ENCODE assay signal across 8 cellular contexts in genomic region chr2:32010670-32011565, GRCh38. TPM values are rescaled to one million over a fixed set of nuclear protein-coding genes. Genes with fewer than 3 reads are reported as not detected.
DNase-seq lines count a peak whose midpoint lies in the region; ATAC-seq and TF ChIP-seq lines count a peak whose summit lies in the region.

TSS of gene MEMO1 (minus strand) at chr2:32011008. CDS start at chr2:32010247, 761 bp downstream.

- no peak within 1 kb of the TSS for H3K4ac ChIP-seq in H9 (ENCODE audit: low read depth, low read length)

- WGBS in H9 (ENCODE audit: extremely low coverage, insufficient read length, low lambda C conversion rate) = no CpG with 5 or more reads among the region's 58 CpGs

- no peaks in the 10 kb centered on the region for H3K4me1 ChIP-seq in H9 (ENCODE audit: insufficient read depth, low read length)

- no peak within 1 kb of the TSS for H4K91ac ChIP-seq in H9 (ENCODE audit: insufficient read length, low read depth, low read length)

- H3K4me3 Mint-ChIP-seq in H9 = peak within 1 kb of the TSS; percentile 88 to 93
- H3K4me3 Mint-ChIP-seq in natural killer cell treated with Interleukin-12 subunit alpha and Interleukin-12 subunit beta and Interleukin-15 and Interleukin-18, amount 100 ng/mL, for 72 hours = peak within 1 kb of the TSS; percentile 87

- peak within 1 kb of the TSS; percentile 99 for H3K27ac Mint-ChIP-seq in H9
- H3K27ac Mint-ChIP-seq in natural killer cell treated with Interleukin-12 subunit alpha and Interleukin-12 subunit beta and Interleukin-15 and Interleukin-18, amount 100 ng/mL, for 72 hours = peak within 1 kb of the TSS; percentile 93 to 96

- H2BK20ac ChIP-seq in H9 (ENCODE audit: low read depth, low read length, poor library complexity, severe bottlenecking) = no peak within 1 kb of the TSS

- H3K27me3 ChIP-seq in H9 (ENCODE audit: insufficient read depth, low read length) = no peaks in the 10 kb centered on the region

- no peak within 1 kb of the TSS for H3T11ph ChIP-seq in H9 (ENCODE audit: low read length)

- TF ChIP-seq CTCF in H9 (conservative IDR thresholded peaks at IDR 0.05) = no peak; the same call in 2 of the 3 replicates
- no peak for TF ChIP-seq CTCF in fibroblast of pulmonary artery (IDR thresholded peaks at IDR 0.05; ENCODE audit: low read length, missing control alignments)

- H2AK5ac ChIP-seq in H9 (ENCODE audit: insufficient read length, low read length) = no peak within 1 kb of the TSS

- peak; percentile 81 to 85 for ATAC-seq in natural killer cell treated with Interleukin-12 subunit alpha and Interleukin-12 subunit beta and Interleukin-15 and Interleukin-18, amount 100 ng/mL, for 72 hours

- no peak within 1 kb of the TSS for H3K56ac ChIP-seq in H9 (ENCODE audit: insufficient read length, low read depth, low read length)

- peak within 1 kb of the TSS; percentile 42 for H3K27ac ChIP-seq in H9 (ENCODE audit: insufficient read length, low read depth, low read length)

- H2BK5ac ChIP-seq in H9 (ENCODE audit: insufficient read length, low read length) = no peak within 1 kb of the TSS

- H3K23me2 ChIP-seq in H9 (ENCODE audit: insufficient read length, low read depth, low read length, poor library complexity, severe bottlenecking) = peaks cover 8% of the 10 kb centered on the region

- no peak within 1 kb of the TSS for H3K23ac ChIP-seq in H9 (ENCODE audit: insufficient read length, low read depth, low read length)

- peak within 1 kb of the TSS; percentile 85 for H3K4me3 ChIP-seq in fibroblast of pulmonary artery (replicated peaks; ENCODE audit: low read depth, low read length)

- peaks cover 6 to 17% (median 15%) of the 10 kb centered on the region in 3 experiments for H3K36me3 Mint-ChIP-seq in H9 (ENCODE audit: insufficient read depth in 1 of 3, low read depth in 3 of 3)
- H3K36me3 Mint-ChIP-seq in natural killer cell treated with Interleukin-12 subunit alpha and Interleukin-12 subunit beta and Interleukin-15 and Interleukin-18, amount 100 ng/mL, for 72 hours = no peaks in the 10 kb centered on the region

- peak within 1 kb of the TSS; percentile 16 for H3K18ac ChIP-seq in H9 (ENCODE audit: insufficient read length, low read depth, low read length)

- in situ Hi-C loops in G401 (cut with HindIII; ENCODE audit: low sequenced_read_pairs) = no loop called here

- H2AFZ ChIP-seq in H9 (ENCODE audit: low read length) = no peak within 1 kb of the TSS

- H3K9me3 Mint-ChIP-seq in H9 = no peaks in the 10 kb centered on the region
- H3K9me3 Mint-ChIP-seq in natural killer cell treated with Interleukin-12 subunit alpha and Interleukin-12 subunit beta and Interleukin-15 and Interleukin-18, amount 100 ng/mL, for 72 hours = no peaks in the 10 kb centered on the region

- peaks cover 26 to 34% of the 10 kb centered on the region in 2 experiments for H3K4me1 Mint-ChIP-seq in H9
- H3K4me1 Mint-ChIP-seq in natural killer cell treated with Interleukin-12 subunit alpha and Interleukin-12 subunit beta and Interleukin-15 and Interleukin-18, amount 100 ng/mL, for 72 hours (ENCODE audit: low read depth in 2 of 2) = peaks cover 31 to 44% of the 10 kb centered on the region in 2 donors

- peaks cover 18% of the 10 kb centered on the region; the same call in 1 of the 2 replicates for H3K79me2 ChIP-seq in H9 (ENCODE audit: insufficient read depth, low read length)

- H3K4me2 ChIP-seq in H9 (ENCODE audit: insufficient read depth, insufficient read length, low read length) = peak within 1 kb of the TSS; percentile 83

- no peak within 1 kb of the TSS for H2BK12ac ChIP-seq in H9 (ENCODE audit: insufficient read length, low read depth, low read length)

- H3K9me3 ChIP-seq in H9 (ENCODE audit: control insufficient read depth, low read depth, low read length) = no peaks in the 10 kb centered on the region

- H3K9ac ChIP-seq in H9 (ENCODE audit: extremely low read depth, insufficient read length, low read length) = peak within 1 kb of the TSS; percentile 26

- no peak within 1 kb of the TSS for H4K8ac ChIP-seq in H9 (replicated peaks; ENCODE audit: insufficient read length, low read depth, low read length)

- no peak within 1 kb of the TSS for H4K5ac ChIP-seq in H9 (ENCODE audit: insufficient read length, low read depth, low read length)

- H2BK15ac ChIP-seq in H9 (ENCODE audit: low read depth, low read length) = no peak within 1 kb of the TSS

- no peaks in the 10 kb centered on the region for H4K20me1 ChIP-seq in H9 (ENCODE audit: control insufficient read depth, insufficient read depth, insufficient read length)

- no peaks in the 10 kb centered on the region for H3K27me3 Mint-ChIP-seq in H9 (ENCODE audit: low read depth)
- no peaks in the 10 kb centered on the region for H3K27me3 Mint-ChIP-seq in natural killer cell treated with Interleukin-12 subunit alpha and Interleukin-12 subunit beta and Interleukin-15 and Interleukin-18, amount 100 ng/mL, for 72 hours

- H3K79me1 ChIP-seq in H9 (ENCODE audit: insufficient read depth, low read depth, low read length, poor library complexity, severe bottlenecking) = peaks cover 3% of the 10 kb centered on the region

- no peak within 1 kb of the TSS for H2BK120ac ChIP-seq in H9 (ENCODE audit: low read depth, low read length, poor library complexity, severe bottlenecking)

- DNase-seq in G401 (ENCODE audit: low spot score) = peak; percentile 89
- peak; percentile 93 for DNase-seq in H9
- DNase-seq in M059J (ENCODE audit: low read depth) = peak; percentile 91
- peak; percentile 86 for DNase-seq in activated T-helper 9 cell treated with anti-CD3 and anti-CD28 coated beads, Interleukin-2, amount 50 U/mL, for 16 hours (ENCODE audit: low read depth)
- DNase-seq in fibroblast of pulmonary artery (ENCODE audit: low read depth) = peak; percentile 94
- peak; percentile 93 for DNase-seq in natural killer cell treated with Interleukin-12 subunit alpha and Interleukin-12 subunit beta and Interleukin-15 and Interleukin-18, amount 100 ng/mL, for 72 hours (ENCODE audit: low spot score)
- DNase-seq in stimulated activated naive CD4-positive, alpha-beta T cell treated with Interleukin-2 at 50 U/mL for 16 hours (lab: John Stamatoyannopoulos, UW) = peak; percentile 93

- H3K14ac ChIP-seq in H9 (ENCODE audit: insufficient read depth, low read length) = peak within 1 kb of the TSS; percentile 80

- TF ChIP-seq POLR2A in Raji (IDR thresholded peaks at IDR 0.05; ENCODE audit: insufficient read depth, low read depth, low read length) = peak; percentile 99

RNA-seq across cellular contexts. Expression of gene MEMO1, which starts in this region (rescaled TPM):
- total RNA-seq in G401 (2014; rRNA removed; shearing (Covaris generic)) = 83.6 and 102 TPM in 2 replicates
- 48.8 and 49.4 TPM in 2 replicates for total RNA-seq in H9 (2021)
- 33.4 and 36.5 TPM in 2 replicates for total RNA-seq in M059J (2014; rRNA removed; shearing (Covaris generic))
- 10 to 100 TPM; 68.1 to 69.1 TPM for total RNA-seq in natural killer cell treated with Interleukin-12 subunit alpha and Interleukin-12 subunit beta and Interleukin-15 and Interleukin-18, amount 100 ng/mL, for 72 hours

Comparison
In these comparisons a context has a peak if more than half of its experiments do, and no peak if none do; other contexts are left out.
1. Peak in every context shown above with its lines: DNase-seq, ATAC-seq, H3K4me3 ChIP-seq and H3K27ac ChIP-seq.